In genomic region chr2:231720971-231721640, GRCh38 we compare ENCODE assay signal across 9 cellular contexts. TPM values are rescaled to one million over a fixed set of nuclear protein-coding genes. Genes with fewer than 3 reads are reported as not detected.
DNase-seq lines count a peak whose midpoint lies in the region; ATAC-seq and TF ChIP-seq lines count a peak whose summit lies in the region.
"Had no signal": no experiment of that assay in that cellular context is flagged by ENCODE, and none has a peak within 500 bp of the region (broad histone marks: within the 10 kb centered on the region; RNA-seq: fewer than 3 reads in every experiment).

No MANE protein-coding gene starts in this region.

- no peaks in the 10 kb centered on the region for H3K36me3 ChIP-seq in brain microvascular endothelial cell (replicated peaks)
- H3K36me3 ChIP-seq: SJSA1, thoracic aorta had no signal

- peak overlapping the region in 3 of 8 donors; percentile 9 to 12 (median 12) for H3K4me3 Mint-ChIP-seq in naive B cell

- no peaks in the 10 kb centered on the region for H3K27me3 ChIP-seq in brain microvascular endothelial cell (replicated peaks)

- no peak overlapping the region for H3K4me3 ChIP-seq in brain microvascular endothelial cell (ENCODE audit: low read depth, low read length)
- H3K4me3 ChIP-seq: SJSA1, thoracic aorta had no signal

- peaks cover 0 to 5% (median 0%) of the 10 kb centered on the region in 3 donors for H3K27me3 Mint-ChIP-seq in naive B cell

- no peak for TF ChIP-seq CTCF in brain microvascular endothelial cell (IDR thresholded peaks at IDR 0.05; ENCODE audit: low read depth, low read length, missing control alignments)

- peak overlapping the region in 3 of 6 donors; percentile 1 to 57 (median 21) for H3K27ac Mint-ChIP-seq in naive B cell

- peaks cover 0 to 4% (median 2%) of the 10 kb centered on the region in 7 donors for H3K9me3 Mint-ChIP-seq in naive B cell

- no peaks in the 10 kb centered on the region for H3K36me3 Mint-ChIP-seq in naive B cell

- H3K27ac ChIP-seq in brain microvascular endothelial cell, result no peak overlapping the region
- H3K27ac ChIP-seq: SJSA1, thoracic aorta had no signal

- peak; percentile 86 for ATAC-seq in GM18868 (IDR thresholded peaks at IDR 0.05; ENCODE audit: unreplicated experiment)
- peak; percentile 84 for ATAC-seq in GM21786 (IDR thresholded peaks at IDR 0.05; ENCODE audit: unreplicated experiment)
- peak; percentile 67 for ATAC-seq in HG03520 (IDR thresholded peaks at IDR 0.05; ENCODE audit: unreplicated experiment)
- ATAC-seq in naive B cell (ENCODE audit: low read depth in 2 of 2), result peak; percentile 68 to 81

- DNase-seq in naive B cell (peak; percentile 45), NCI-H2029 (lab: John Stamatoyannopoulos, UW) (no peak), brain microvascular endothelial cell (no peak)
- DNase-seq in activated CD4-positive, alpha-beta T cell treated with anti-CD3 and anti-CD28 coated beads, Interleukin-2, amount 50 U/mL, for 48 hours, result no peak

- in situ Hi-C loops in brain microvascular endothelial cell (cut with HindIII; ENCODE audit: low pct_ligation_motif_present, low sequenced_read_pairs), result no loop called here

- peaks cover 17 to 35% (median 20%) of the 10 kb centered on the region in 3 donors for H3K4me1 Mint-ChIP-seq in naive B cell

RNA-seq across cellular contexts. Expression of gene PTMA, which starts 12.8 kb away (rescaled TPM):
- 1,000 to 10,000 TPM; 1,295 to 2,538 (median 2,137) TPM for polyA plus RNA-seq in naive B cell (ENCODE audit: low read depth in 6 of 6)

RNA-seq across cellular contexts. Expression of gene PDE6D, which starts 60.0 kb away (rescaled TPM):
- polyA plus RNA-seq in naive B cell (ENCODE audit: low read depth in 6 of 6), result 100 to 1,000 TPM in 1 of 6 donors, 10 to 100 TPM in 5; 63.0 to 129 (median 70.4) TPM
